8 cellular contexts compared by ENCODE assay signal in genomic region chr12:31959701-31960391, GRCh38. TPM values are rescaled to one million over a fixed set of nuclear protein-coding genes. Genes with fewer than 3 reads are reported as not detected.
A peak's percentile ranks its signal among the peaks of the same experiment; 100 is the strongest.
DNase-seq lines count a peak whose midpoint lies in the region; ATAC-seq lines count a peak whose summit lies in the region.

No MANE protein-coding gene starts in this region.

- ATAC-seq in GM18868 (IDR thresholded peaks at IDR 0.05; ENCODE audit: unreplicated experiment): peak; percentile 47
- peak; percentile 33 for ATAC-seq in HG03103 (IDR thresholded peaks at IDR 0.05; ENCODE audit: low read depth, unreplicated experiment)

- no peaks in the 10 kb centered on the region for H3K9me3 ChIP-seq in ectodermal cell (ENCODE audit: control insufficient read depth, low read length)

- peaks cover 5% of the 10 kb centered on the region for H3K36me3 ChIP-seq in ectodermal cell (ENCODE audit: control insufficient read depth, insufficient read depth, low read length)

- WGBS in ectodermal cell, 2 experiments: 0 to 1% methylated on average over 47 of the region's 47 CpGs

- peaks cover 4% of the 10 kb centered on the region for H3K27me3 ChIP-seq in ectodermal cell (ENCODE audit: control insufficient read depth, insufficient read depth, low read length, poor library complexity, severe bottlenecking)

- peaks cover 11% of the 10 kb centered on the region for H3K4me1 ChIP-seq in ectodermal cell (ENCODE audit: control insufficient read depth, insufficient read depth, low read length)

- H3K4me3 ChIP-seq in ectodermal cell (ENCODE audit: insufficient read depth, low read depth, low read length): peak overlapping the region; percentile 80

- DNase-seq in AG20443 (ENCODE audit: low spot score): peak; percentile 81
- DNase-seq in NCI-H226: peak; percentile 48
- DNase-seq in activated CD4-positive, alpha-beta T cell treated with anti-CD3 and anti-CD28 coated beads, Interleukin-2, amount 50 U/mL, for 24 hours (ENCODE audit: low read depth in 1 of 2, low spot score in 1 of 2): peak; percentile 47 to 54
- peak; percentile 70 for DNase-seq in medulla oblongata (ENCODE audit: extremely low spot score)
- DNase-seq in stimulated activated CD4-positive, alpha-beta T cell treated with anti-CD3 and anti-CD28 coated beads, TNF-alpha, amount 100 ng/mL, for 4 hours (ENCODE audit: low read depth in 3 of 3): peak in 2 of 3 experiments; percentile 49 to 51

- H3K27ac ChIP-seq in ectodermal cell (ENCODE audit: insufficient read depth, low read depth, low read length, poor library complexity, severe bottlenecking): peak overlapping the region; percentile 91

RNA-seq across cellular contexts. Expression of gene RESF1, which starts 0.6 kb away (rescaled TPM):
- polyA plus RNA-seq in ectodermal cell (2013, experiment 1 of 4): 44.1 TPM
- 53.3 TPM for polyA plus RNA-seq in ectodermal cell (2013, experiment 2 of 4)
- polyA plus RNA-seq in ectodermal cell (2013, experiment 3 of 4): 43.0 TPM
- 45.0 TPM for polyA plus RNA-seq in ectodermal cell (2013, experiment 4 of 4)

Comparison
In these comparisons a context has a peak if more than half of its experiments do, and no peak if none do; other contexts are left out.
1. Peak in every context shown above with its lines: DNase-seq, ATAC-seq, H3K4me3 ChIP-seq and H3K27ac ChIP-seq.